Comparison of ENCODE assay signal across 13 cellular contexts in the genomic region with DNA sequence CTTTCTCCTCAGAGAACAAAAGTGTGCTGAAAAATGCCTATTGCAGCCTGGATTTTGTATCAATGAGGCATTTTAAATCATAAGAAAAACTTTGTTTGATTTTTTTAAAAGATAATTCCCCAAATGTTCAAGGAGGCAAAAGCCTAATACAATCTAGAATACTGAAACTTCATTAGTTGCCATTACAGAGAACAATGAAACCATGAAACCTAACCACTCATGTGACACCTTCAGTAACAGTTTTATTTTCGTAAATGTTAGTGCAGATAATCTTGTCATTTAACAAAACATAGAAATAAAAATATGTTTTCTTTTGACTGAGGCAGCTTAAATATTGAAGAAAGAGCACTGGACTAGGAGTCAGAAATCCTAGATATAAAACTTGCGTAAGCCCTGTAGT.
"Had no signal": no experiment of that assay in that cellular context is flagged by ENCODE, and none has a peak within 500 bp of the region (broad histone marks: within the 10 kb centered on the region; RNA-seq: fewer than 3 reads in every experiment).

No MANE protein-coding gene starts in this region.

- H3K27me3 ChIP-seq: ascending aorta, foreskin keratinocyte, ovary had no signal

- FAIRE-seq: urothelium cell line had no signal

- H3K27ac ChIP-seq: ascending aorta, foreskin keratinocyte, lower lobe of right lung, ovary, WERI-Rb-1 had no signal

- ATAC-seq: left colon, lower lobe of right lung had no signal

- H3K9me3 ChIP-seq: ascending aorta, lower lobe of right lung, ovary had no signal

- H3K4me1 ChIP-seq: lower lobe of right lung had no signal

- DNase-seq: activated CD4-positive, alpha-beta T cell treated with anti-CD3 and anti-CD28 coated beads, Interleukin-2, amount 50 U/mL, for 48 hours; activated naive CD4-positive, alpha-beta T cell treated with anti-CD3 and anti-CD28 coated beads, Interleukin-2, amount 10 ng/mL, durations not matched to agents 7 days and 5 days; effector memory CD4-positive, alpha-beta T cell; left colon; lower lobe of right lung; midbrain; ovary; stimulated activated CD4-positive, alpha-beta T cell treated with anti-CD3 and anti-CD28 coated beads, Interleukin-12 subunit alpha, Interleukin-12 subunit beta, amount 100 ng/mL, for 4 hours; stimulated activated CD4-positive, alpha-beta T cell treated with anti-CD3 and anti-CD28 coated beads, Interleukin-2, amount 100 ng/mL, for 24 hours; WERI-Rb-1 had no signal

- H3K36me3 ChIP-seq: lower lobe of right lung, ovary, WERI-Rb-1 had no signal

- H3K4me3 ChIP-seq: ascending aorta, lower lobe of right lung, ovary had no signal
